In genomic region chr13:105465745-105466144, GRCh38 we compare ENCODE assay signal across 17 cellular contexts. TPM values are rescaled to one million over a fixed set of nuclear protein-coding genes. Genes with fewer than 3 reads are reported as not detected.
A peak's percentile ranks its signal among the peaks of the same experiment; 100 is the strongest.
DNase-seq lines count a peak whose midpoint lies in the region; ATAC-seq, FAIRE-seq and TF ChIP-seq lines count a peak whose summit lies in the region.
"Had no signal": no experiment of that assay in that cellular context is flagged by ENCODE, and none has a peak within 500 bp of the region (broad histone marks: within the 10 kb centered on the region; RNA-seq: fewer than 3 reads in every experiment).

Gene DAOA, plus strand, starts transcription at chr13:105466045.

- no peaks in the 10 kb centered on the region for H3K9me3 ChIP-seq in astrocyte (ENCODE audit: insufficient read depth, low read depth, low read length)
- H3K9me3 ChIP-seq in endodermal cell (ENCODE audit: control insufficient read depth, low read length) = peaks cover 11% of the 10 kb centered on the region
- H3K9me3 ChIP-seq: A549, BE2C had no signal

- ATAC-seq in stimulated activated naive CD8-positive, alpha-beta T cell treated with anti-CD3 and anti-CD28 coated beads, Interleukin-15, Interleukin-2, amounts not matched to agents 100 U/mL and 50 U/mL, for 24 hours = no peak
- ATAC-seq: A549, GM12878 had no signal

- H3K27me3 ChIP-seq in astrocyte (ENCODE audit: insufficient read depth, low read length) = no peaks in the 10 kb centered on the region
- H3K27me3 ChIP-seq in endodermal cell (ENCODE audit: control insufficient read depth, insufficient read depth, low read length, poor library complexity, severe bottlenecking) = peaks cover 28% of the 10 kb centered on the region
- H3K27me3 ChIP-seq: BE2C had no signal

- H3K4me3 ChIP-seq in astrocyte (ENCODE audit: insufficient read depth, low read depth, low read length) (no peak within 1 kb of the TSS), endodermal cell (ENCODE audit: low read length) (no peak within 1 kb of the TSS)
- H3K4me3 ChIP-seq: A549, GM12878 had no signal

- no peak for TF ChIP-seq CTCF in astrocyte (IDR thresholded peaks at IDR 0.05; ENCODE audit: insufficient read depth, low read depth, low read length)
- TF ChIP-seq CTCF in endodermal cell (conservative IDR thresholded peaks at IDR 0.05) = no peak
- no peak for TF ChIP-seq CTCF in mesothelial cell of epicardium (IDR thresholded peaks at IDR 0.05; ENCODE audit: unreplicated experiment)

- 100% methylated on average over 1 of the region's 1 CpG; no CpG with 5 or more reads in 1 of the 2 experiments for WGBS in endodermal cell (ENCODE audit: insufficient coverage in 1 of 2, insufficient read length in 1 of 2), 2 experiments

- H3K36me3 Mint-ChIP-seq in astrocyte (ENCODE audit: low read depth, unreplicated experiment) = no peaks in the 10 kb centered on the region
- no peaks in the 10 kb centered on the region for H3K36me3 Mint-ChIP-seq in endodermal cell (ENCODE audit: low read depth)
- H3K36me3 Mint-ChIP-seq in mesothelial cell of epicardium = peaks cover 2% of the 10 kb centered on the region
- H3K36me3 Mint-ChIP-seq: CD4-positive, alpha-beta memory T cell had no signal

- no peaks in the 10 kb centered on the region for H3K79me2 ChIP-seq in astrocyte (ENCODE audit: insufficient read depth, low read length)

- peak within 1 kb of the TSS; percentile 69 for H3K27ac Mint-ChIP-seq in astrocyte (ENCODE audit: unreplicated experiment)
- H3K27ac Mint-ChIP-seq in endodermal cell = peak within 1 kb of the TSS; percentile 42
- H3K27ac Mint-ChIP-seq in mesothelial cell of epicardium = peak within 1 kb of the TSS; percentile 53
- H3K27ac Mint-ChIP-seq: CD4-positive, alpha-beta memory T cell had no signal

- H3K4me3 Mint-ChIP-seq in astrocyte (ENCODE audit: unreplicated experiment) = no peak within 1 kb of the TSS
- no peak within 1 kb of the TSS for H3K4me3 Mint-ChIP-seq in endodermal cell
- H3K4me3 Mint-ChIP-seq in mesothelial cell of epicardium = no peak within 1 kb of the TSS
- H3K4me3 Mint-ChIP-seq: CD4-positive, alpha-beta memory T cell had no signal

- H4K20me1 ChIP-seq in astrocyte (ENCODE audit: insufficient read depth, low read length) = no peaks in the 10 kb centered on the region

- H3K36me3 ChIP-seq in astrocyte (ENCODE audit: insufficient read depth, low read length) (no peaks in the 10 kb centered on the region), endodermal cell (ENCODE audit: control insufficient read depth, insufficient read depth, low read length) (no peaks in the 10 kb centered on the region)
- H3K36me3 ChIP-seq: BE2C had no signal

- peaks cover 5% of the 10 kb centered on the region for H3K4me1 ChIP-seq in astrocyte (ENCODE audit: insufficient read depth, low read length)
- H3K4me1 ChIP-seq in endodermal cell (ENCODE audit: control insufficient read depth, insufficient read depth, low read length) = peaks cover 6% of the 10 kb centered on the region
- H3K4me1 ChIP-seq: A549, BE2C had no signal

- H3K27ac ChIP-seq in astrocyte (ENCODE audit: low read depth, low read length) (no peak within 1 kb of the TSS), endodermal cell (ENCODE audit: low read depth, low read length) (no peak within 1 kb of the TSS)
- H3K27ac ChIP-seq: A549, C4-2B had no signal

- FAIRE-seq in astrocyte (lab: Jason Lieb, UNC) = no peak
- FAIRE-seq: A549, GM12878, GM18507 had no signal

- no peak within 1 kb of the TSS for H3K4me2 ChIP-seq in astrocyte (ENCODE audit: low read length)
- H3K4me2 ChIP-seq: A549 had no signal

- H3K4me1 Mint-ChIP-seq in astrocyte (ENCODE audit: low read depth, unreplicated experiment) (peaks cover 26% of the 10 kb centered on the region), endodermal cell (peaks cover 13% of the 10 kb centered on the region), mesothelial cell of epicardium (peaks cover 36% of the 10 kb centered on the region)
- H3K4me1 Mint-ChIP-seq: CD4-positive, alpha-beta memory T cell had no signal

- no peak within 1 kb of the TSS for H3K9ac ChIP-seq in astrocyte (ENCODE audit: low read length)
- no peak within 1 kb of the TSS for H3K9ac ChIP-seq in endodermal cell (ENCODE audit: extremely low read depth, low read length, poor library complexity, severe bottlenecking)

- no peak for DNase-seq in astrocyte (ENCODE audit: low read depth)
- no peak for DNase-seq in endodermal cell
- DNase-seq in mesothelial cell of epicardium (ENCODE audit: low spot score in 2 of 2, unreplicated experiment in 2 of 2) = no peak
- DNase-seq in NCI-H2227 (lab: John Stamatoyannopoulos, UW; ENCODE audit: unreplicated experiment) = no peak
- DNase-seq in stimulated activated CD8-positive, alpha-beta memory T cell treated with anti-CD3 and anti-CD28 coated beads, Interleukin-4, amount 100 ng/mL, for 48 hours = no peak
- no peak for DNase-seq in stimulated activated naive CD8-positive, alpha-beta T cell treated with anti-CD3 and anti-CD28 coated beads, Interleukin-15, Interleukin-2, amounts not matched to agents 100 U/mL and 50 U/mL, for 24 hours
- DNase-seq: BE2C; CD4-positive, alpha-beta memory T cell; DMS79 had no signal

- H3K27me3 Mint-ChIP-seq in astrocyte (ENCODE audit: low read depth, unreplicated experiment) (no peaks in the 10 kb centered on the region), endodermal cell (ENCODE audit: insufficient read depth) (peaks cover 51% of the 10 kb centered on the region), mesothelial cell of epicardium (ENCODE audit: low read depth) (no peaks in the 10 kb centered on the region)
- H3K27me3 Mint-ChIP-seq: CD4-positive, alpha-beta memory T cell had no signal

- no peaks in the 10 kb centered on the region for H3K9me3 Mint-ChIP-seq in astrocyte (ENCODE audit: unreplicated experiment)
- peaks cover 12% of the 10 kb centered on the region for H3K9me3 Mint-ChIP-seq in endodermal cell
- H3K9me3 Mint-ChIP-seq in mesothelial cell of epicardium = peaks cover 3% of the 10 kb centered on the region

- no peak within 1 kb of the TSS for H2AFZ ChIP-seq in astrocyte (ENCODE audit: low read depth, low read length)

RNA-seq across cellular contexts. Expression of gene DAOA, which starts in this region (rescaled TPM):
- total RNA-seq in astrocyte (not detected in 2 replicates), endodermal cell (not detected), mesothelial cell of epicardium (not detected in 3 replicates)
- not detected for polyA plus RNA-seq in endodermal cell (2013, experiment 1 of 2)
- polyA plus RNA-seq in endodermal cell (2013, experiment 2 of 2) = not detected
- total RNA-seq: CD4-positive, alpha-beta memory T cell; G401; GM12878; H7; HT1080 had no signal
- polyA plus RNA-seq: A549; AG04450; CD4-positive, alpha-beta memory T cell; GM12878 had no signal
